In genomic region chr2:127314193-127314988, GRCh38 we compare ENCODE assay signal across 29 cellular contexts. TPM values are rescaled to one million over a fixed set of nuclear protein-coding genes. Genes with fewer than 3 reads are reported as not detected.
DNase-seq lines count a peak whose midpoint lies in the region; ATAC-seq, FAIRE-seq and TF ChIP-seq lines count a peak whose summit lies in the region.
"Had no signal": no experiment of that assay in that cellular context is flagged by ENCODE, and none has a peak within 500 bp of the region (broad histone marks: within the 10 kb centered on the region; RNA-seq: fewer than 3 reads in every experiment).

No MANE protein-coding gene starts in this region.

- H3K36me3 ChIP-seq in PC-3 (ENCODE audit: low read depth, low read length): peaks cover 43% of the 10 kb centered on the region
- peaks cover 0 to 40% (median 9%) of the 10 kb centered on the region in 3 donors for H3K36me3 ChIP-seq in pancreas

- peak; percentile 5 for DNase-seq in NCI-H1105 treated with DMSO at 0.1 percent for 48 hours (lab: John Stamatoyannopoulos, UW)
- DNase-seq in NCI-H1105 (lab: John Stamatoyannopoulos, UW): no peak
- DNase-seq in NCI-H2029 (lab: John Stamatoyannopoulos, UW): peak; percentile 64
- DNase-seq in PC-3: no peak
- peak in 1 of 6 donors; percentile 24 for DNase-seq in pancreas
- DNase-seq in GM20000 (ENCODE audit: low spot score): no peak
- DNase-seq: 8988T; activated CD4-positive, alpha-beta T cell treated with anti-CD3 and anti-CD28 coated beads for 4 hours; activated naive CD4-positive, alpha-beta T cell; activated T-cell treated with anti-CD3 and anti-CD28 coated beads, Interleukin-2, amount 50 U/mL, for 24 hours; CD4-positive, alpha-beta T cell; cerebellar nuclear complex; EL; gastrocnemius medialis; hippocampal formation; Kasumi-1; NCI-H510A treated with DMSO at 0.1 percent for 48 hours; right lobe of liver; stimulated activated CD4-positive, alpha-beta T cell treated with anti-CD3 and anti-CD28 coated beads, Interleukin-12 subunit alpha, Interleukin-12 subunit beta, amount 100 ng/mL, for 4 hours; stimulated activated CD4-positive, alpha-beta T cell treated with anti-CD3 and anti-CD28 coated beads, Interleukin-4, amount 100 ng/mL, for 4 hours; T-helper 17 cell had no signal

- TF ChIP-seq CTCF in PC-3 (conservative IDR thresholded peaks at IDR 0.05; ENCODE audit: low read depth, low read length) (no peak), pancreas (IDR thresholded peaks at IDR 0.05) (no peak), GM20000 (IDR thresholded peaks at IDR 0.05; ENCODE audit: extremely low read depth, missing control alignments) (no peak)

- H3K27me3 ChIP-seq in PC-3 (ENCODE audit: low read length) (no peaks in the 10 kb centered on the region), pancreas (no peaks in the 10 kb centered on the region)
- H3K27me3 ChIP-seq: gastrocnemius medialis, right lobe of liver had no signal

- H3K9me2 ChIP-seq in PC-3 (replicated peaks; ENCODE audit: low read length): no peaks in the 10 kb centered on the region

- 66 to 67% methylated on average over 7 of the region's 7 CpGs for WGBS in pancreas, 2 donors

- no peak for ATAC-seq in PC-3
- ATAC-seq in pancreas: peak; percentile 88 to 95 (median 94)
- no peak for ATAC-seq in HG03460 (IDR thresholded peaks at IDR 0.05; ENCODE audit: unreplicated experiment)
- no peak for ATAC-seq in GM18907 (IDR thresholded peaks at IDR 0.05; ENCODE audit: unreplicated experiment)
- ATAC-seq: gastrocnemius medialis, HepG2, left lobe of liver, T-helper 17 cell had no signal

- BruUV-seq in PC-3 (replicated peaks; lab: Mats Ljungman, UMichigan): no TSS peak

- FAIRE-seq in pancreas (lab: Jason Lieb, UNC): no peak
- FAIRE-seq: D721Med, endometrium, H1, HepG2 had no signal

- no peaks in the 10 kb centered on the region for H3F3A ChIP-seq in PC-3 (ENCODE audit: low read length, unreplicated experiment)

- CTCF ChIA-PET in PC-3 (lab: Charles Lee): no interaction called here

- POLR2A ChIA-PET in PC-3 (lab: Charles Lee; ENCODE audit: unreplicated experiment): no interaction called here

- H3K9ac ChIP-seq in PC-3 (ENCODE audit: low read length): no peak overlapping the region

- H3K9me3 ChIP-seq in PC-3 (ENCODE audit: low read length): no peaks in the 10 kb centered on the region
- no peaks in the 10 kb centered on the region for H3K9me3 ChIP-seq in pancreas
- H3K9me3 ChIP-seq: gastrocnemius medialis, right lobe of liver had no signal

- H3K4me1 ChIP-seq in PC-3 (ENCODE audit: insufficient read depth, low read length) (peaks cover 8% of the 10 kb centered on the region), pancreas (peaks cover 0 to 12% (median 6%) of the 10 kb centered on the region in 3 donors)
- H3K4me1 ChIP-seq: gastrocnemius medialis, right lobe of liver had no signal

- intact Hi-C loops in PC-3 (cut with micrococcal nuclease): no loop called here
- intact Hi-C loops in pancreas (cut with DNase I): loop anchor here in 1 of 3 donors (10.0 kb wide), 1 partner anchor 170 kb away; no protein-coding TSS in a partner anchor

- peak overlapping the region; percentile 40 for H3K27ac ChIP-seq in PC-3 (ENCODE audit: low read length)
- peak overlapping the region in 2 of 4 donors; percentile 20 to 31 for H3K27ac ChIP-seq in pancreas
- H3K27ac ChIP-seq: gastrocnemius medialis, right lobe of liver, SK-N-MC had no signal

- H3K4me3 ChIP-seq in PC-3 (ENCODE audit: low read length) (no peak overlapping the region), pancreas (no peak overlapping the region)
- H3K4me3 ChIP-seq: gastrocnemius medialis, right lobe of liver, SK-N-MC had no signal

- H3K4me2 ChIP-seq in PC-3 (ENCODE audit: low read length): no peak overlapping the region

- H3K79me2 ChIP-seq in PC-3 (ENCODE audit: low read length): no peaks in the 10 kb centered on the region

- H2AFZ ChIP-seq in PC-3 (ENCODE audit: low read length): no peak overlapping the region

- no peaks in the 10 kb centered on the region for H4K20me1 ChIP-seq in PC-3 (ENCODE audit: low read length)

RNA-seq across cellular contexts. Expression of gene ERCC3, which starts 20.4 kb away (rescaled TPM):
- total RNA-seq in PC-3 (2014; rRNA removed) (39.0 and 44.3 TPM in 2 replicates), pancreas (10 to 100 TPM; 12.9 to 22.3 (median 16.8) TPM)
- 10 to 100 TPM; 18.7 to 33.0 TPM for polyA plus RNA-seq in pancreas

Comparison
In these comparisons a context has a peak if more than half of its experiments do, and no peak if none do; other contexts are left out.
1. DNase-seq: peak in NCI-H1105 treated with DMSO at 0.1 percent for 48 hours (single experiment) and NCI-H2029 (single experiment); none in NCI-H1105 (single experiment), PC-3 (single experiment) and GM20000 (single experiment).
2. ATAC-seq: peak in pancreas (4 of 4); none in PC-3 (single experiment), HG03460 (single experiment) and GM18907 (single experiment).